Comparison of ENCODE assay signal across 10 cellular contexts in genomic region chr3:111967071-111967470, GRCh38. TPM values are rescaled to one million over a fixed set of nuclear protein-coding genes. Genes with fewer than 3 reads are reported as not detected.
A peak's percentile ranks its signal among the peaks of the same experiment; 100 is the strongest.
DNase-seq lines count a peak whose midpoint lies in the region; ATAC-seq and TF ChIP-seq lines count a peak whose summit lies in the region.
"Had no signal": no experiment of that assay in that cellular context is flagged by ENCODE, and none has a peak within 500 bp of the region (broad histone marks: within the 10 kb centered on the region; RNA-seq: fewer than 3 reads in every experiment).

No MANE protein-coding gene starts in this region.

- H3K4me3 ChIP-seq in Loucy (ENCODE audit: low read length, poor library complexity, severe bottlenecking) (peak overlapping the region; percentile 31), body of pancreas (no peak overlapping the region), liver (ENCODE audit: low read depth in 1 of 3, low read length in 3 of 3) (no peak overlapping the region), tibial artery (no peak overlapping the region)

- H3F3A ChIP-seq in Loucy (ENCODE audit: low read depth), result no peaks in the 10 kb centered on the region

- H3K27ac ChIP-seq in body of pancreas, result peak overlapping the region in 3 of 4 donors; percentile 3 to 66 (median 33)
- peak overlapping the region; percentile 8 to 52 for H3K27ac ChIP-seq in liver (ENCODE audit: low read depth in 1 of 2, low read length in 2 of 2)
- H3K27ac ChIP-seq in tibial artery, result peak overlapping the region; percentile 14 to 56

- peak overlapping the region; percentile 61 for H3K4me2 ChIP-seq in Loucy (ENCODE audit: low read depth, low read length, poor library complexity, severe bottlenecking)

- H3K9me3 ChIP-seq in Loucy (ENCODE audit: insufficient read depth, low read depth, low read length) (no peaks in the 10 kb centered on the region), body of pancreas (no peaks in the 10 kb centered on the region), liver (ENCODE audit: control insufficient read depth in 4 of 4, low read length in 3 of 4) (no peaks in the 10 kb centered on the region), tibial artery (no peaks in the 10 kb centered on the region)

- ATAC-seq in body of pancreas (no peak), GM19328 (IDR thresholded peaks at IDR 0.05; ENCODE audit: unreplicated experiment) (no peak)
- ATAC-seq in activated naive CD8-positive, alpha-beta T cell treated with anti-CD3 and anti-CD28 coated beads, Interleukin-2, amount 50 U/mL, for 24 hours, result no peak

- no peak for TF ChIP-seq POLR2A in body of pancreas (IDR thresholded peaks at IDR 0.05)

- H2AFZ ChIP-seq in Loucy (ENCODE audit: low read length), result peak overlapping the region; percentile 70

- H3K36me3 ChIP-seq in Loucy (ENCODE audit: insufficient read depth, low read length), result no peaks in the 10 kb centered on the region
- no peaks in the 10 kb centered on the region for H3K36me3 ChIP-seq in body of pancreas (replicated peaks in 1 of 2; ENCODE audit: insufficient read depth in 1 of 2, low read depth in 2 of 2)
- peaks cover 3 to 38% (median 13%) of the 10 kb centered on the region in 4 donors for H3K36me3 ChIP-seq in liver (ENCODE audit: control insufficient read depth in 4 of 4, insufficient read depth in 3 of 4, low read depth in 1 of 4, low read length in 3 of 4)
- H3K36me3 ChIP-seq in tibial artery, result peaks cover 14 to 35% (median 34%) of the 10 kb centered on the region in 3 donors

- H3K27me3 ChIP-seq in Loucy (ENCODE audit: insufficient read depth, low read length, poor library complexity, severe bottlenecking) (no peaks in the 10 kb centered on the region), body of pancreas (no peaks in the 10 kb centered on the region), liver (ENCODE audit: control insufficient read depth in 4 of 4, insufficient read depth in 4 of 4, low read length in 3 of 4) (no peaks in the 10 kb centered on the region), tibial artery (no peaks in the 10 kb centered on the region)

- H3K79me2 ChIP-seq in Loucy (ENCODE audit: insufficient read depth, low read length), result no peaks in the 10 kb centered on the region

- no peak for TF ChIP-seq RAD21 in liver (IDR thresholded peaks at IDR 0.05)

- H3K27ac Mint-ChIP-seq in activated naive CD8-positive, alpha-beta T cell treated with anti-CD3 and anti-CD28 coated beads, Interleukin-2, amount 50 U/mL, for 24 hours, result no peak overlapping the region
- H3K27ac Mint-ChIP-seq: activated CD4-positive, alpha-beta T cell treated with anti-CD3 and anti-CD28 coated beads, Interleukin-2, amount 10 ng/mL, durations not matched to agents 7 days and 5 days; T-cell had no signal

- H3K4me1 Mint-ChIP-seq in activated naive CD8-positive, alpha-beta T cell treated with anti-CD3 and anti-CD28 coated beads, Interleukin-2, amount 50 U/mL, for 24 hours, result peaks cover 18% of the 10 kb centered on the region

- H3K27me3 Mint-ChIP-seq in activated naive CD8-positive, alpha-beta T cell treated with anti-CD3 and anti-CD28 coated beads, Interleukin-2, amount 50 U/mL, for 24 hours, result no peaks in the 10 kb centered on the region
- H3K27me3 Mint-ChIP-seq: T-cell had no signal

- H3K4me1 ChIP-seq in Loucy (ENCODE audit: insufficient read depth, low read length, poor library complexity, severe bottlenecking) (peaks cover 8% of the 10 kb centered on the region), body of pancreas (peaks cover 6% of the 10 kb centered on the region), liver (ENCODE audit: control insufficient read depth in 4 of 4, insufficient read depth in 4 of 4, low read length in 3 of 4) (peaks cover 0 to 20% (median 11%) of the 10 kb centered on the region in 4 donors), tibial artery (peaks cover 0 to 40% (median 12%) of the 10 kb centered on the region in 4 donors)

- DNase-seq in body of pancreas (no peak), tibial artery (no peak), kidney tubule cell (ENCODE audit: low spot score) (no peak)
- DNase-seq in activated naive CD8-positive, alpha-beta T cell treated with anti-CD3 and anti-CD28 coated beads, Interleukin-2, amount 50 U/mL, for 24 hours, result no peak

- H4K20me1 ChIP-seq in Loucy (ENCODE audit: insufficient read depth, low read length, poor library complexity, severe bottlenecking), result no peaks in the 10 kb centered on the region

- peak overlapping the region; percentile 28 for H3K9ac ChIP-seq in Loucy (ENCODE audit: low read depth, low read length, poor library complexity, severe bottlenecking)
- no peak overlapping the region for H3K9ac ChIP-seq in liver (ENCODE audit: low read depth in 1 of 2, low read length in 2 of 2)

- WGBS in body of pancreas, 2 donors, result 18 to 23% methylated on average over 3 of the region's 3 CpGs
- 18% methylated on average over 3 of the region's 3 CpGs for WGBS in liver

- H3K4me3 Mint-ChIP-seq in activated naive CD8-positive, alpha-beta T cell treated with anti-CD3 and anti-CD28 coated beads, Interleukin-2, amount 50 U/mL, for 24 hours, result no peak overlapping the region
- H3K4me3 Mint-ChIP-seq: activated CD4-positive, alpha-beta T cell treated with anti-CD3 and anti-CD28 coated beads, Interleukin-2, amount 10 ng/mL, durations not matched to agents 7 days and 5 days; T-cell had no signal

- H3K36me3 Mint-ChIP-seq in activated naive CD8-positive, alpha-beta T cell treated with anti-CD3 and anti-CD28 coated beads, Interleukin-2, amount 50 U/mL, for 24 hours (ENCODE audit: low read depth), result no peaks in the 10 kb centered on the region
- H3K36me3 Mint-ChIP-seq: T-cell had no signal

- no peak for TF ChIP-seq CTCF in Loucy (conservative IDR thresholded peaks at IDR 0.05; ENCODE audit: low read length)
- no peak for TF ChIP-seq CTCF in body of pancreas (IDR thresholded peaks at IDR 0.05)
- TF ChIP-seq CTCF in liver (IDR thresholded peaks at IDR 0.05; ENCODE audit: low read depth, low read length, missing input control), result no peak
- no peak for TF ChIP-seq CTCF in tibial artery (IDR thresholded peaks at IDR 0.05)

- no peaks in the 10 kb centered on the region for H3K9me3 Mint-ChIP-seq in activated naive CD8-positive, alpha-beta T cell treated with anti-CD3 and anti-CD28 coated beads, Interleukin-2, amount 50 U/mL, for 24 hours
- H3K9me3 Mint-ChIP-seq: activated CD4-positive, alpha-beta T cell treated with anti-CD3 and anti-CD28 coated beads, Interleukin-2, amount 10 ng/mL, durations not matched to agents 7 days and 5 days; T-cell had no signal

- no peaks in the 10 kb centered on the region for H3K9me2 ChIP-seq in Loucy (replicated peaks; ENCODE audit: low read depth, low read length)

- intact Hi-C loops in body of pancreas (cut with DNase I) (loop anchor here (5.0 kb wide), 1 partner anchor 245 kb away; no protein-coding TSS in a partner anchor), tibial artery (cut with DNase I; ENCODE audit: low total_unique reads) (loop anchor here (2.0 to 10.0 kb wide), 2 partner anchors 102 to 246 kb away; no protein-coding TSS in a partner anchor)

TF ChIP-seq in liver, 16 proteins besides CTCF, POLR2A, EP300 and RAD21:
- no peak for TF ChIP-seq JUND (IDR thresholded peaks at IDR 0.05)
- TF ChIP-seq EGR1 (IDR thresholded peaks at IDR 0.05; ENCODE audit: low read depth in 2 of 2), result peak in 1 of 2 donors; percentile 23
- peak; percentile 84 for TF ChIP-seq NR2F2 (IDR thresholded peaks at IDR 0.05)
- TF ChIP-seq, protein P1, sequence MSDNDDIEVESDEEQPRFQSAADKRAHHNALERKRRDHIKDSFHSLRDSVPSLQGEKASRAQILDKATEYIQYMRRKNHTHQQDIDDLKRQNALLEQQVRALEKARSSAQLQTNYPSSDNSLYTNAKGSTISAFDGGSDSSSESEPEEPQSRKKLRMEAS (IDR thresholded peaks at IDR 0.05), result peak; percentile 51
TF ChIP-seq in liver: peak in this region for 3.

RNA-seq across cellular contexts. Expression of gene ABHD10, which starts 11.8 kb away (rescaled TPM):
- 10 to 100 TPM; 15.6 to 17.1 TPM for total RNA-seq in body of pancreas
- total RNA-seq in liver, result 10 to 100 TPM; 18.7 to 22.1 TPM
- 10 to 100 TPM; 15.1 to 19.1 TPM for polyA plus RNA-seq in liver

RNA-seq across cellular contexts. Expression of gene TAGLN3, which starts 31.7 kb away (rescaled TPM):
- total RNA-seq in body of pancreas (under 1 TPM; 0.52 to 0.99 TPM), liver (not detected)
- polyA plus RNA-seq in liver, result not detected
- total RNA-seq: mucosa of gallbladder, T-cell had no signal
